Comparison of ENCODE assay signal across 8 cellular contexts in the genomic region with DNA sequence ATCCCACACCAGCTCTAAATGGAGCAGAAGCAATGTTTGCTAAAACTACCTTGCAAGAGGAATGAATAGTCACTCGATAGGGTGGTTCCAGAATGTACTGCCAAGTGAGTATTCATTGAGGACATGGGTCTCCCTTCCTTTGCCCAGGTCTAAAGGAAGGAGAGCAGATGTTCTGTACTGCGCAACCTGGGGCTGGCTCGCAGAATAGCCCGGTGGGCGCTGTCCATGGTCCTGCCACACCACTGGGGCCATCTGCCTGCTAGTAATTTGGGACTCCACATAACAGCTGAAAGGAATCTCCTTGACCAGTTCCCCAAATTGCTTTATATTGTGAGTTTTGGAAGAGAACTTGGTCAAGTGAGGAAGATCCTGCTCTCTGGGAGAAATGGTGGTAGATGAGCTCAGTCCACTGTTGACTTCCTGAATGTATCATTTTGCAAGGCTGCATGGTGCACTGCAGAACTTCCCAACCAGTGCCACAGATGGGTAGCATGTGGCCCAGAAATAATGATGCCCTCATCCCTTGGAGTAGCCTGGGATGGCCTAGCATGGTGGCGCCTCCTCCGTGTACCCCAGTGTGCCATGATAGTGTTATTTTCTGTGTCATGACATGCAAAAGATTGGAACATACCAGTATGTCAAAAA. TPM values are rescaled to one million over a fixed set of nuclear protein-coding genes. Genes with fewer than 3 reads are reported as not detected.
DNase-seq lines count a peak whose midpoint lies in the region; ATAC-seq and TF ChIP-seq lines count a peak whose summit lies in the region.

No MANE protein-coding gene starts in this region.

- no peaks in the 10 kb centered on the region for H3K4me1 ChIP-seq in CD4-positive, CD25-positive, alpha-beta regulatory T cell (ENCODE audit: control insufficient read depth, insufficient read depth, low read length, poor library complexity, severe bottlenecking)
- peaks cover 0 to 6% (median 3%) of the 10 kb centered on the region in 3 donors for H3K4me1 ChIP-seq in gastroesophageal sphincter

- WGBS in gastroesophageal sphincter (ENCODE audit: low coverage in 1 of 2), 2 donors, result 13 to 16% methylated on average over 3 of the region's 7 CpGs

- TF ChIP-seq CTCF in gastroesophageal sphincter (IDR thresholded peaks at IDR 0.05), result no peak

- TF ChIP-seq POLR2A in gastroesophageal sphincter (IDR thresholded peaks at IDR 0.05), result no peak

- no peak overlapping the region for H3K27ac Mint-ChIP-seq in CD4-positive, CD25-positive, alpha-beta regulatory T cell

- H3K27ac ChIP-seq in CD4-positive, CD25-positive, alpha-beta regulatory T cell (ENCODE audit: insufficient read depth, low read length, poor library complexity, severe bottlenecking), result no peak overlapping the region
- H3K27ac ChIP-seq in gastroesophageal sphincter, result no peak overlapping the region

- DNase-seq in CD4-positive, CD25-positive, alpha-beta regulatory T cell, result peak in 2 of 3 donors; percentile 24 to 31
- DNase-seq in MG63, result peak; percentile 67
- peak; percentile 7 for DNase-seq in activated T-cell treated with anti-CD3 and anti-CD28 coated beads for 4 hours
- peak; percentile 17 for DNase-seq in smooth muscle cell of the brain vasculature (ENCODE audit: low read depth, low spot score)
- no peak for DNase-seq in NCI-H1694 treated with DMSO at 0.1 percent for 48 hours (lab: John Stamatoyannopoulos, UW)
- DNase-seq in midbrain (lab: John Stamatoyannopoulos, UW), result no peak
- no peak for DNase-seq in NK-92 treated with Interleukin-12 subunit alpha and Interleukin-12 subunit beta, amount 100 ng/mL, for 24 hours (lab: John Stamatoyannopoulos, UW)

- no peak for TF ChIP-seq EP300 in gastroesophageal sphincter (IDR thresholded peaks at IDR 0.05)

- no peaks in the 10 kb centered on the region for H3K36me3 Mint-ChIP-seq in CD4-positive, CD25-positive, alpha-beta regulatory T cell

- ATAC-seq in CD4-positive, CD25-positive, alpha-beta regulatory T cell (ENCODE audit: low read depth in 2 of 2), result no peak
- ATAC-seq in gastroesophageal sphincter, result peak; percentile 69

- H3K4me1 Mint-ChIP-seq in CD4-positive, CD25-positive, alpha-beta regulatory T cell, result no peaks in the 10 kb centered on the region

- H3K9me3 Mint-ChIP-seq in CD4-positive, CD25-positive, alpha-beta regulatory T cell, result peaks cover 0 to 2% (median 0%) of the 10 kb centered on the region in 7 donors

- peaks cover 0 to 3% of the 10 kb centered on the region in 2 experiments for H3K9me3 ChIP-seq in CD4-positive, CD25-positive, alpha-beta regulatory T cell (ENCODE audit: control insufficient read depth in 2 of 2, low read length in 2 of 2)
- no peaks in the 10 kb centered on the region for H3K9me3 ChIP-seq in MG63
- peaks cover 0 to 4% (median 0%) of the 10 kb centered on the region in 3 donors for H3K9me3 ChIP-seq in gastroesophageal sphincter

- no peak overlapping the region for H3K4me3 ChIP-seq in CD4-positive, CD25-positive, alpha-beta regulatory T cell (ENCODE audit: low read depth, low read length)
- H3K4me3 ChIP-seq in MG63 (no peak overlapping the region), gastroesophageal sphincter (no peak overlapping the region)

- peaks cover 25% of the 10 kb centered on the region for H3K27me3 ChIP-seq in CD4-positive, CD25-positive, alpha-beta regulatory T cell (ENCODE audit: control insufficient read depth, insufficient read depth, low read length)
- no peaks in the 10 kb centered on the region; the same call in 1 of the 2 replicates for H3K27me3 ChIP-seq in MG63
- H3K27me3 ChIP-seq in gastroesophageal sphincter, result peaks cover 72% of the 10 kb centered on the region

- no peak overlapping the region for H3K4me3 Mint-ChIP-seq in CD4-positive, CD25-positive, alpha-beta regulatory T cell

- H3K36me3 ChIP-seq in CD4-positive, CD25-positive, alpha-beta regulatory T cell (ENCODE audit: control insufficient read depth, insufficient read depth, low read length), result no peaks in the 10 kb centered on the region
- no peaks in the 10 kb centered on the region for H3K36me3 ChIP-seq in MG63
- no peaks in the 10 kb centered on the region for H3K36me3 ChIP-seq in gastroesophageal sphincter

- H3K27me3 Mint-ChIP-seq in CD4-positive, CD25-positive, alpha-beta regulatory T cell, result peaks cover 54% of the 10 kb centered on the region

RNA-seq across cellular contexts. Expression of a gene that starts 5.7 kb away (rescaled TPM):
- not detected for total RNA-seq in CD4-positive, CD25-positive, alpha-beta regulatory T cell
- not detected for polyA plus RNA-seq in CD4-positive, CD25-positive, alpha-beta regulatory T cell
- 1.1 and 1.2 TPM in 2 replicates for total RNA-seq in MG63 (2014; rRNA removed; shearing (Covaris generic); ENCODE audit: low replicate concordance)
- total RNA-seq in gastroesophageal sphincter, result 1 to 10 TPM in 2 of 4 donors, under 1 TPM in 2; under 0.01 to 1.7 (median 0.91) TPM

RNA-seq across cellular contexts. Expression of a gene that starts 43.8 kb away (rescaled TPM):
- not detected for total RNA-seq in CD4-positive, CD25-positive, alpha-beta regulatory T cell
- polyA plus RNA-seq in CD4-positive, CD25-positive, alpha-beta regulatory T cell, result not detected
- not detected in 2 replicates for total RNA-seq in MG63 (2014; rRNA removed; shearing (Covaris generic); ENCODE audit: low replicate concordance)
- under 1 TPM in 2 of 4 donors, not detected in 2; 0.27 to 0.67 TPM for total RNA-seq in gastroesophageal sphincter

RNA-seq across cellular contexts. Expression of a gene that starts 54.1 kb away (rescaled TPM):
- 16.4 TPM for total RNA-seq in CD4-positive, CD25-positive, alpha-beta regulatory T cell
- 1 to 10 TPM in 3 of 4 donors, under 1 TPM in 1; 0.68 to 1.7 (median 1.3) TPM for polyA plus RNA-seq in CD4-positive, CD25-positive, alpha-beta regulatory T cell
- total RNA-seq in MG63 (2014; rRNA removed; shearing (Covaris generic); ENCODE audit: low replicate concordance), result 3.1 and 4.4 TPM in 2 replicates
- 10 to 100 TPM in 3 of 4 donors, 1 to 10 TPM in 1; 9.0 to 16.0 (median 13.4) TPM for total RNA-seq in gastroesophageal sphincter

Comparison
In these comparisons a context has a peak if more than half of its experiments do, and no peak if none do; other contexts are left out.
1. DNase-seq: peak in CD4-positive, CD25-positive, alpha-beta regulatory T cell (2 of 3), MG63 (single experiment), activated T-cell treated with anti-CD3 and anti-CD28 coated beads for 4 hours (single experiment) and smooth muscle cell of the brain vasculature (single experiment); none in NCI-H1694 treated with DMSO at 0.1 percent for 48 hours (single experiment), midbrain (single experiment) and NK-92 treated with Interleukin-12 subunit alpha and Interleukin-12 subunit beta, amount 100 ng/mL, for 24 hours (single experiment).